ENCODE assay signal across 18 cellular contexts in the genomic region with DNA sequence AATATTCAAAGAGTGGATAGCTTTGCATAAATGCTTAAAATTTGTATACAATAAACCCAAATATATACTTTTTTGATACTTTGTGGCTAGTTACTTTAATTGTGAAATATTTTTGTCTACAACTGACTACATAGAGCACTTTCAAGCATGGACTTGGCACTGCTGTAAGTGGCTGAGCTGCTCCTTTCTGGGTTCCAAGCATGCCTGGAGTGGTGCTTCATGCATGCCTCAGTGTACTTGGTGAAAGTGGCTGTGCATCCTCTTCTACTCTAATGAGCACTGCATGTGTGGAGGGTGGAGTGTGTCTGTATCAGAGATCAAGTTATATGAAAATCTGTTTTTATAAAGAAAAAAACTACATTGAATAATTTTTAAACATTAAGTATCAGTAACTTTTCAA.
"Had no signal": no experiment of that assay in that cellular context is flagged by ENCODE, and none has a peak within 500 bp of the region (broad histone marks: within the 10 kb centered on the region; RNA-seq: fewer than 3 reads in every experiment).

No MANE protein-coding gene starts in this region.

- H3K27me3 Mint-ChIP-seq: activated CD4-positive, alpha-beta T cell treated with anti-CD3 and anti-CD28 coated beads for 36 hours; activated naive CD8-positive, alpha-beta T cell; progenitor cell of endocrine pancreas; T-helper 17 cell had no signal

- H3K9me3 ChIP-seq: breast epithelium, right atrium auricular region had no signal

- H3K36me3 ChIP-seq: breast epithelium had no signal

- H3K9me3 Mint-ChIP-seq: endodermal cell had no signal

- H3K4me2 ChIP-seq: hepatocyte, smooth muscle cell had no signal

- H3K4me1 Mint-ChIP-seq: endodermal cell, T-helper 17 cell had no signal

- ATAC-seq: activated CD4-positive, alpha-beta T cell treated with anti-CD3 and anti-CD28 coated beads for 36 hours; activated CD8-positive, alpha-beta T cell treated with anti-CD3 and anti-CD28 coated beads, Interleukin-2, amount 10 ng/mL, durations not matched to agents 7 days and 5 days; stimulated activated naive CD8-positive, alpha-beta T cell treated with anti-CD3 and anti-CD28 coated beads, Interleukin-15, Interleukin-2, amounts not matched to agents 100 U/mL and 50 U/mL, for 24 hours; T-helper 17 cell had no signal

- H3K27ac Mint-ChIP-seq: activated CD4-positive, alpha-beta T cell treated with anti-CD3 and anti-CD28 coated beads for 36 hours; activated CD8-positive, alpha-beta T cell treated with anti-CD3 and anti-CD28 coated beads, Interleukin-2, amount 10 ng/mL, durations not matched to agents 7 days and 5 days; activated naive CD8-positive, alpha-beta T cell; endodermal cell; progenitor cell of endocrine pancreas; T-helper 17 cell had no signal

- H3K27me3 ChIP-seq: breast epithelium, hepatocyte, right atrium auricular region had no signal

- H3K4me1 ChIP-seq: breast epithelium, right atrium auricular region had no signal

- H3K4me3 Mint-ChIP-seq: activated CD4-positive, alpha-beta T cell treated with anti-CD3 and anti-CD28 coated beads for 36 hours; activated CD8-positive, alpha-beta T cell treated with anti-CD3 and anti-CD28 coated beads, Interleukin-2, amount 10 ng/mL, durations not matched to agents 7 days and 5 days; activated naive CD8-positive, alpha-beta T cell; endodermal cell; T-helper 17 cell had no signal

- DNase-seq: activated CD4-positive, alpha-beta T cell treated with anti-CD3 and anti-CD28 coated beads for 36 hours; activated CD8-positive, alpha-beta memory T cell treated with anti-CD3 and anti-CD28 coated beads, Interleukin-2, amount 50 U/mL, for 4 hours; activated CD8-positive, alpha-beta T cell treated with anti-CD3 and anti-CD28 coated beads, Interleukin-2, amount 10 ng/mL, durations not matched to agents 7 days and 5 days; activated gamma-delta T cell; activated T-cell treated with anti-CD3 and anti-CD28 coated beads, Interleukin-2, amount 50 U/mL, for 48 hours; cerebellar nuclear complex; endodermal cell; kidney; stimulated activated naive CD8-positive, alpha-beta T cell treated with anti-CD3 and anti-CD28 coated beads, Interleukin-15, Interleukin-2, amounts not matched to agents 100 U/mL and 50 U/mL, for 24 hours; T-helper 17 cell; trophoblast cell; WERI-Rb-1 had no signal

- H3K79me2 ChIP-seq: hepatocyte had no signal

- H3K4me3 ChIP-seq: breast epithelium, hepatocyte, right atrium auricular region, smooth muscle cell had no signal

- H3K27ac ChIP-seq: breast epithelium, hepatocyte, right atrium auricular region, WERI-Rb-1 had no signal

- H2AFZ ChIP-seq: hepatocyte had no signal
